ENCODE assay signal across 8 cellular contexts in the genomic region with DNA sequence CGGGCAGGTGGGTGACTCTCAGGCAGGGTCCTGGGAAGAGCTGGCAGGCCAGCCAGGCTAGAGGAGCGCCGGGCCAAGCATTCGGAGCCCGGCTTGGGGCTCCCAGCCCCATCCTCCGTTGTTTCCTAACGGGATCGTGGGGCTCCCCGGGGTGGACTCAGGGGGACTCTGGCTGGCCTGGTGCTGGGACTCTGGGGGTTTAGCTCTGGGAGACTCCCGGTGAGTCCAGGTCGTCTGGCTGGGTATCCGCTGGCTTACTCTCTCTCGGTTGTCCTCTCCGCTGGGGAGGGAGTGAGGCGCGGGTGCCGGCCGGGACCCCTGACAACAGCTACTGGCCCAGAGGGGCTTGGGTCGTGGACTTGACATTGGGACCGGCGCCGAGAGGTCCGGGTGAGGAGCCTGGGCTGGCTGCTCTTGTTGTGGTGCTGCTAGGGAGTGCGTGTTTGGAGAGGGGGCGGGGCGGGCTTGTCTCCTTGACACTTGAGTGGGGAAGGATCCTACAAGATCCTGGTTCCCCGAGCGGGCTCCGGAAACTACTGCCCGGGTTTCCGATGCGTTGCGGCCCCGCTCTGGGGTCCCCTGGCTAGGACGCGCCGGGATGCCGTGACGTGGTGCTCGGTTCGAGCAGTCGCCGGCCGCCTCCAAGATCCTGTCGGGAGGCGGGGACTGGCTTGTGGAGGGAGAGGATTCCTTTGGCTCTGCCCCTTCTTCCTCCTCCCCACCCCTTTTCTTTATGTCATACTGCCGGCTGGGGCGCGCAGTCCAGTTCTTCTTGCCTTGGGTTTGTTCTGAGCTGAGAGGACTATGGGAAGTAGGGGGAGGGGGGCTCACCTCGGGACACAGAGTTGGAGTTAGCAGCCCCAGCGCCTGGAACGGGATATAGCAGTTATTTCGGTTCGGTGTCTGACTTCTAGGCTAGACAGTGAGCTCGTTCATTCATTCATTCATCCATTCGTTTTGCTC. TPM values are rescaled to one million over a fixed set of nuclear protein-coding genes. Genes with fewer than 3 reads are reported as not detected.
A peak's percentile ranks its signal among the peaks of the same experiment; 100 is the strongest.
DNase-seq lines count a peak whose midpoint lies in the region; ATAC-seq and TF ChIP-seq lines count a peak whose summit lies in the region.

No MANE protein-coding gene starts in this region.

- H3K4me1 Mint-ChIP-seq in activated CD4-positive, alpha-beta T cell treated with anti-CD3 and anti-CD28 coated beads for 36 hours, result peaks cover 27% of the 10 kb centered on the region

- peaks cover 18% of the 10 kb centered on the region for H3K4me1 ChIP-seq in A673 (ENCODE audit: insufficient read depth, low read length, poor library complexity, severe bottlenecking)
- H3K4me1 ChIP-seq in colonic mucosa, result peaks cover 7% of the 10 kb centered on the region

- peak overlapping the region; percentile 78 to 98 for H3K9ac ChIP-seq in colonic mucosa (ENCODE audit: low read depth in 2 of 2, low read length in 2 of 2)

- H3K9me3 ChIP-seq in A673 (ENCODE audit: low read depth, low read length, poor library complexity, severe bottlenecking) (no peaks in the 10 kb centered on the region), colonic mucosa (no peaks in the 10 kb centered on the region)

- POLR2A ChIA-PET in A673 (lab: Charles Lee; ENCODE audit: low non-redundant PET), result interaction anchor here (0.6 kb wide), 1 partner anchor 95 kb away, joined by 4 read pairs; no protein-coding TSS in a partner anchor
- POLR2A ChIA-PET in activated CD4-positive, alpha-beta T cell treated with anti-CD3 and anti-CD28 coated beads for 36 hours (lab: Charles Lee), result no interaction called here

- TF ChIP-seq CTCF in A673 (conservative IDR thresholded peaks at IDR 0.05; ENCODE audit: low read depth, low read length) (no peak), colonic mucosa (IDR thresholded peaks at IDR 0.05) (no peak)

- BruUV-seq in A673 (replicated peaks; lab: Mats Ljungman, UMichigan), result no TSS peak

- H3K27ac Mint-ChIP-seq in activated CD4-positive, alpha-beta T cell treated with anti-CD3 and anti-CD28 coated beads for 36 hours, result peak overlapping the region; percentile 94

- peaks cover 34% of the 10 kb centered on the region for H3K36me3 Mint-ChIP-seq in activated CD4-positive, alpha-beta T cell treated with anti-CD3 and anti-CD28 coated beads for 36 hours (ENCODE audit: low read depth)

- H3K27me3 Mint-ChIP-seq in activated CD4-positive, alpha-beta T cell treated with anti-CD3 and anti-CD28 coated beads for 36 hours, result no peaks in the 10 kb centered on the region

- CTCF ChIA-PET in A673 (lab: Charles Lee), result interaction anchor here (1.0 kb wide), 1 partner anchor 238 kb away, joined by 5 read pairs; no protein-coding TSS in a partner anchor
- CTCF ChIA-PET in activated CD4-positive, alpha-beta T cell treated with anti-CD3 and anti-CD28 coated beads for 36 hours (lab: Charles Lee), result interaction anchor here (0.6 to 2.2 kb wide), 7 partner anchors 10 to 211 kb away, joined by 3 to 8 read pairs (median 3); no protein-coding TSS in a partner anchor

- H3K27me3 ChIP-seq in A673 (replicated peaks; ENCODE audit: insufficient read depth, low read depth, low read length, poor library complexity) (no peaks in the 10 kb centered on the region), colonic mucosa (no peaks in the 10 kb centered on the region), layer of hippocampus (ENCODE audit: control insufficient read depth, insufficient read depth, low read length) (no peaks in the 10 kb centered on the region)

- peak overlapping the region; percentile 94 for H3K4me3 ChIP-seq in A673 (ENCODE audit: low read depth, low read length, poor library complexity, severe bottlenecking)
- H3K4me3 ChIP-seq in colonic mucosa, result peak overlapping the region; percentile 95

- peak; percentile 97 for DNase-seq in A673 (ENCODE audit: low spot score)
- DNase-seq in NCI-H446 treated with DMSO at 0.1 percent for 48 hours (lab: John Stamatoyannopoulos, UW), result peak; percentile 89
- DNase-seq in activated CD4-positive, alpha-beta T cell treated with anti-CD3 and anti-CD28 coated beads for 36 hours, result peak; percentile 73
- peak; percentile 86 for DNase-seq in colonic mucosa
- DNase-seq in stimulated activated CD4-positive, alpha-beta T cell treated with anti-CD3 and anti-CD28 coated beads, Interleukin-15, amount 100 ng/mL, for 48 hours (ENCODE audit: low read depth in 2 of 2), result peak; percentile 24 to 34

- ATAC-seq in GM18868 (IDR thresholded peaks at IDR 0.05; ENCODE audit: unreplicated experiment) (peak; percentile 30), HG03175 (IDR thresholded peaks at IDR 0.05; ENCODE audit: unreplicated experiment) (peak; percentile 18)
- peak; percentile 31 for ATAC-seq in activated CD4-positive, alpha-beta T cell treated with anti-CD3 and anti-CD28 coated beads for 36 hours

- H3K4me3 Mint-ChIP-seq in activated CD4-positive, alpha-beta T cell treated with anti-CD3 and anti-CD28 coated beads for 36 hours, result peak overlapping the region; percentile 96

- no peaks in the 10 kb centered on the region for H3K9me3 Mint-ChIP-seq in activated CD4-positive, alpha-beta T cell treated with anti-CD3 and anti-CD28 coated beads for 36 hours (ENCODE audit: low read depth)

- intact Hi-C loops in A673 (cut with micrococcal nuclease; ENCODE audit: unreplicated experiment) (loop anchor here (2.0 kb wide), 1 partner anchor 65 kb away; a partner anchor contains a TSS), colonic mucosa (cut with DNase I) (no loop called here)
- intact Hi-C loops in activated CD4-positive, alpha-beta T cell treated with anti-CD3 and anti-CD28 coated beads for 36 hours (cut with DNase I, micrococcal nuclease), result loop anchor here (1.0 to 10.0 kb wide), 5 partner anchors 64 to 1189 kb away; a partner anchor contains a TSS

- H3K36me3 ChIP-seq in A673 (ENCODE audit: insufficient read depth, low read length, poor library complexity, severe bottlenecking) (peaks cover 34% of the 10 kb centered on the region), colonic mucosa (no peaks in the 10 kb centered on the region)

- H3K27ac ChIP-seq in A673 (ENCODE audit: low read depth, low read length, poor library complexity, severe bottlenecking), result peak overlapping the region; percentile 91
- peak overlapping the region; percentile 83 for H3K27ac ChIP-seq in colonic mucosa
- H3K27ac ChIP-seq in layer of hippocampus (ENCODE audit: low read depth, low read length), result peak overlapping the region; percentile 91

RNA-seq across cellular contexts. Expression of a gene that starts 0.6 kb away (rescaled TPM):
- total RNA-seq in A673 (2021) (52.4 TPM in 2 replicates), colonic mucosa (10 to 100 TPM; 21.2 to 22.8 TPM)
- total RNA-seq in activated CD4-positive, alpha-beta T cell treated with anti-CD3 and anti-CD28 coated beads for 36 hours, result 10 to 100 TPM; 28.5 to 35.4 TPM

Comparison
In these comparisons a context has a peak if more than half of its experiments do, and no peak if none do; other contexts are left out.
1. Peak in every context shown above with its lines: DNase-seq, ATAC-seq, H3K4me3 ChIP-seq and H3K27ac ChIP-seq.
2. DNase-seq: peak in every context shown above with its lines; median percentile 97 in A673; 89 in NCI-H446 treated with DMSO at 0.1 percent for 48 hours; 86 in colonic mucosa; 73 in activated CD4-positive, alpha-beta T cell treated with anti-CD3 and anti-CD28 coated beads for 36 hours; 29 in stimulated activated CD4-positive, alpha-beta T cell treated with anti-CD3 and anti-CD28 coated beads, Interleukin-15, amount 100 ng/mL, for 48 hours.